In genomic region chr9:5799314-5799713, GRCh38 we compare ENCODE assay signal across 8 cellular contexts. TPM values are rescaled to one million over a fixed set of nuclear protein-coding genes. Genes with fewer than 3 reads are reported as not detected.
DNase-seq lines count a peak whose midpoint lies in the region; ATAC-seq and TF ChIP-seq lines count a peak whose summit lies in the region.

No MANE protein-coding gene starts in this region.

- no peaks in the 10 kb centered on the region for H3K9me2 ChIP-seq in HCT116 (ENCODE audit: insufficient read depth)

- H3K27me3 ChIP-seq in HCT116 (ENCODE audit: insufficient read depth, low read length) (no peaks in the 10 kb centered on the region), trophoblast cell (ENCODE audit: insufficient read depth, low read length) (no peaks in the 10 kb centered on the region)

- no peak overlapping the region for H2AK5ac ChIP-seq in trophoblast cell (ENCODE audit: low read length)

- H2BK5ac ChIP-seq in trophoblast cell (ENCODE audit: low read depth, low read length, poor library complexity), result no peak overlapping the region

- H3K36me3 ChIP-seq in HCT116 (ENCODE audit: control insufficient read depth in 1 of 2, insufficient read depth in 2 of 2, low read length in 2 of 2) (peaks cover 2 to 7% of the 10 kb centered on the region in 2 experiments; a peak in 1 of 4 replicates), trophoblast cell (ENCODE audit: control insufficient read depth in 1 of 2, insufficient read depth in 2 of 2, low read length in 2 of 2) (peaks cover 0 to 2% of the 10 kb centered on the region in 2 experiments)

- H3K4me1 ChIP-seq in HCT116 (ENCODE audit: control insufficient read depth in 1 of 2, insufficient read depth in 2 of 2, low read length in 2 of 2) (no peaks in the 10 kb centered on the region), trophoblast cell (ENCODE audit: control insufficient read depth in 1 of 2, insufficient read depth in 2 of 2, low read length in 2 of 2) (no peaks in the 10 kb centered on the region)

- no peak overlapping the region for H3K4me2 ChIP-seq in HCT116 (ENCODE audit: low read length)
- peak overlapping the region; percentile 24 for H3K4me2 ChIP-seq in trophoblast cell (ENCODE audit: low read length)

- POLR2A ChIA-PET in HCT116 (lab: Charles Lee), result no interaction called here

- H4K20me1 ChIP-seq in HCT116 (ENCODE audit: insufficient read depth), result no peaks in the 10 kb centered on the region

- H3K27ac Mint-ChIP-seq in T-helper 2 cell treated with Interferon-gamma antibody and Interleukin-4, amounts not matched to agents 5 μg/mL and 100 μg/mL, for 36 hours, result no peak overlapping the region

- no CpG with 5 or more reads among the region's 5 CpGs for WGBS in trophoblast cell (ENCODE audit: extremely low coverage, insufficient coverage, insufficient read length)

- no peak overlapping the region for H2BK120ac ChIP-seq in trophoblast cell (ENCODE audit: insufficient read depth, low read length, poor library complexity)

- H3K9me3 ChIP-seq in HCT116 (ENCODE audit: control insufficient read depth in 1 of 2, insufficient read depth in 1 of 2, low read depth in 1 of 2, low read length in 2 of 2), result no peaks in the 10 kb centered on the region
- H3K9me3 ChIP-seq in trophoblast cell (ENCODE audit: insufficient read depth, low read depth, low read length), result no peaks in the 10 kb centered on the region

- no peaks in the 10 kb centered on the region for H3K79me1 ChIP-seq in trophoblast cell (ENCODE audit: low read length)

- CTCF ChIA-PET in HCT116 (lab: Charles Lee), result interaction anchor here (0.7 to 1.1 kb wide), 7 partner anchors 26 to 510 kb away, joined by 3 to 24 read pairs (median 4); a partner anchor contains a TSS

- RAD21 ChIA-PET in HCT116 (lab: Charles Lee; ENCODE audit: low non-redundant PET in 1 of 2, low total read pairs in 2 of 2, uncharacterized antibody in 2 of 2, unreplicated experiment in 2 of 2), result interaction anchor here (0.7 to 1.5 kb wide), 3 partner anchors 255 to 429 kb away, joined by 3 to 6 read pairs (median 5); no protein-coding TSS in a partner anchor

- TF ChIP-seq POLR2A in HCT116 (IDR thresholded peaks at IDR 0.05; ENCODE audit: borderline replicate concordance, extremely low read depth, insufficient read depth, insufficient read length), result no peak

- no peak overlapping the region for H3K14ac ChIP-seq in trophoblast cell (ENCODE audit: low read length)

- no peak overlapping the region for H4K91ac ChIP-seq in trophoblast cell (ENCODE audit: low read depth, low read length)

- peaks cover 50% of the 10 kb centered on the region for H3K36me3 Mint-ChIP-seq in T-helper 2 cell treated with Interferon-gamma antibody and Interleukin-4, amounts not matched to agents 5 μg/mL and 100 μg/mL, for 36 hours (ENCODE audit: low read depth)

- H3K27ac ChIP-seq in HCT116 (ENCODE audit: low read depth, low read length) (no peak overlapping the region), trophoblast cell (ENCODE audit: low read depth, low read length) (no peak overlapping the region)

- TF ChIP-seq RAD21 in HCT116 (IDR thresholded peaks at IDR 0.05; ENCODE audit: low read depth), result peak; percentile 78

- H3K79me2 ChIP-seq in HCT116 (ENCODE audit: insufficient read depth, low read length) (peaks cover 6% of the 10 kb centered on the region; the same call in 1 of the 2 replicates), trophoblast cell (ENCODE audit: control insufficient read depth, insufficient read depth, low read length, poor library complexity) (no peaks in the 10 kb centered on the region)

- ATAC-seq in HCT116, result no peak
- ATAC-seq in HG03439 (IDR thresholded peaks at IDR 0.05; ENCODE audit: unreplicated experiment), result no peak

- peak; percentile 10 for DNase-seq in CD1c-positive myeloid dendritic cell (ENCODE audit: extremely low spot score)
- DNase-seq in HCT116 (ENCODE audit: low read depth, low spot score), result peak; percentile 16
- peak; percentile 0 for DNase-seq in SK-N-DZ (ENCODE audit: low spot score)
- peak; percentile 41 for DNase-seq in fibroblast of the conjunctiva (ENCODE audit: low read depth)
- DNase-seq in trophoblast cell, result peak in 1 of 2 donors; percentile 31
- DNase-seq in T-helper 2 cell treated with Interferon-gamma antibody and Interleukin-4, amounts not matched to agents 5 μg/mL and 100 μg/mL, for 36 hours (ENCODE audit: low spot score), result no peak
- DNase-seq in activated effector memory CD4-positive, alpha-beta T cell treated with Interleukin-2 at 50 U/mL for 16 hours, result no peak

- H3K9ac ChIP-seq in HCT116 (ENCODE audit: low read length) (no peak overlapping the region), trophoblast cell (ENCODE audit: low read length) (no peak overlapping the region)

- no peak overlapping the region for H3K4me3 Mint-ChIP-seq in T-helper 2 cell treated with Interferon-gamma antibody and Interleukin-4, amounts not matched to agents 5 μg/mL and 100 μg/mL, for 36 hours

- H4K8ac ChIP-seq in trophoblast cell (ENCODE audit: low read depth, low read length), result no peak overlapping the region

- H3K4ac ChIP-seq in trophoblast cell (ENCODE audit: low read depth, low read length), result no peak overlapping the region

- TF ChIP-seq CTCF in HCT116 (IDR thresholded peaks at IDR 0.05 in 2 of 3, conservative IDR thresholded peaks at IDR 0.05 in 1 of 3; ENCODE audit: borderline replicate concordance in 1 of 3, insufficient read depth in 1 of 3, low read depth in 2 of 3, low read length in 2 of 3), result peak; percentile 64 to 68 (median 67); a peak in 5 of 6 replicates

- no peaks in the 10 kb centered on the region for H3K27me3 Mint-ChIP-seq in T-helper 2 cell treated with Interferon-gamma antibody and Interleukin-4, amounts not matched to agents 5 μg/mL and 100 μg/mL, for 36 hours (ENCODE audit: low read depth)

- intact Hi-C loops in HCT116 (cut with micrococcal nuclease), result loop anchor here (1.0 to 5.0 kb wide), 3 partner anchors 78 to 507 kb away; no protein-coding TSS in a partner anchor

- H3K23ac ChIP-seq in trophoblast cell (ENCODE audit: low read length), result no peak overlapping the region

- H2AFZ ChIP-seq in HCT116 (ENCODE audit: low read depth, low read length, poor library complexity, severe bottlenecking) (no peak overlapping the region), trophoblast cell (ENCODE audit: insufficient read depth, low read length, poor library complexity) (no peak overlapping the region)

- H3K4me3 ChIP-seq in HCT116 (replicated peaks in 1 of 2; ENCODE audit: low read depth in 1 of 2, low read length in 2 of 2) (no peak overlapping the region), trophoblast cell (ENCODE audit: low read depth, low read length) (no peak overlapping the region)

- H4K12ac ChIP-seq in trophoblast cell (ENCODE audit: low read depth, low read length), result no peak overlapping the region

- H3K4me1 Mint-ChIP-seq in T-helper 2 cell treated with Interferon-gamma antibody and Interleukin-4, amounts not matched to agents 5 μg/mL and 100 μg/mL, for 36 hours (ENCODE audit: low read depth), result peaks cover 27% of the 10 kb centered on the region

- no peak overlapping the region for H3K18ac ChIP-seq in trophoblast cell (ENCODE audit: low read length)

- no peaks in the 10 kb centered on the region for H3K9me3 Mint-ChIP-seq in T-helper 2 cell treated with Interferon-gamma antibody and Interleukin-4, amounts not matched to agents 5 μg/mL and 100 μg/mL, for 36 hours

- H2BK12ac ChIP-seq in trophoblast cell (ENCODE audit: low read length), result no peak overlapping the region

- no TSS peak for BruUV-seq in HCT116 (replicated peaks; lab: Mats Ljungman, UMichigan)

TF ChIP-seq in HCT116, 20 proteins besides CTCF, POLR2A, EP300 and RAD21 (continues in another document):
- TF ChIP-seq EZH2 (IDR thresholded peaks at IDR 0.05), result no peak
- TF ChIP-seq REST (IDR thresholded peaks at IDR 0.05; ENCODE audit: low read depth), result no peak
- no peak for TF ChIP-seq ZBTB33 (IDR thresholded peaks at IDR 0.05; ENCODE audit: extremely low read depth, insufficient replicate concordance, low read length)

RNA-seq across cellular contexts. Expression of gene ERMP1, which starts 33.6 kb away (rescaled TPM):
- total RNA-seq in HCT116 (2021; ENCODE audit: unreplicated experiment), result 29.9 TPM
- 23.0 and 24.7 TPM in 2 replicates for polyA plus RNA-seq in HCT116 (2012)
- polyA plus RNA-seq in SK-N-DZ (2014; cell fraction: cytosol; rRNA removed), result 3.8 and 5.2 TPM in 2 replicates
- 2.7 and 3.0 TPM in 2 replicates for polyA plus RNA-seq in SK-N-DZ (2014; cell fraction: nucleus; rRNA removed)
- polyA plus RNA-seq in trophoblast cell (2013), result 22.1 TPM in 2 replicates

Comparison
In these comparisons a context has a peak if more than half of its experiments do, and no peak if none do; other contexts are left out.
1. DNase-seq: peak in CD1c-positive myeloid dendritic cell (single experiment), HCT116 (single experiment), SK-N-DZ (single experiment) and fibroblast of the conjunctiva (single experiment); none in T-helper 2 cell treated with Interferon-gamma antibody and Interleukin-4, amounts not matched to agents 5 μg/mL and 100 μg/mL, for 36 hours (single experiment) and activated effector memory CD4-positive, alpha-beta T cell treated with Interleukin-2 at 50 U/mL for 16 hours (single experiment).